1 cellular context compared by ENCODE assay signal in genomic region chr17:61460796-61461585, GRCh38.
TF ChIP-seq lines count a peak whose summit lies in the region.

No MANE protein-coding gene starts in this region.

TF ChIP-seq in HepG2, 621 proteins besides CTCF, POLR2A, EP300 and RAD21 (continued from another document and continues in another):
- TF ChIP-seq, protein P1, sequence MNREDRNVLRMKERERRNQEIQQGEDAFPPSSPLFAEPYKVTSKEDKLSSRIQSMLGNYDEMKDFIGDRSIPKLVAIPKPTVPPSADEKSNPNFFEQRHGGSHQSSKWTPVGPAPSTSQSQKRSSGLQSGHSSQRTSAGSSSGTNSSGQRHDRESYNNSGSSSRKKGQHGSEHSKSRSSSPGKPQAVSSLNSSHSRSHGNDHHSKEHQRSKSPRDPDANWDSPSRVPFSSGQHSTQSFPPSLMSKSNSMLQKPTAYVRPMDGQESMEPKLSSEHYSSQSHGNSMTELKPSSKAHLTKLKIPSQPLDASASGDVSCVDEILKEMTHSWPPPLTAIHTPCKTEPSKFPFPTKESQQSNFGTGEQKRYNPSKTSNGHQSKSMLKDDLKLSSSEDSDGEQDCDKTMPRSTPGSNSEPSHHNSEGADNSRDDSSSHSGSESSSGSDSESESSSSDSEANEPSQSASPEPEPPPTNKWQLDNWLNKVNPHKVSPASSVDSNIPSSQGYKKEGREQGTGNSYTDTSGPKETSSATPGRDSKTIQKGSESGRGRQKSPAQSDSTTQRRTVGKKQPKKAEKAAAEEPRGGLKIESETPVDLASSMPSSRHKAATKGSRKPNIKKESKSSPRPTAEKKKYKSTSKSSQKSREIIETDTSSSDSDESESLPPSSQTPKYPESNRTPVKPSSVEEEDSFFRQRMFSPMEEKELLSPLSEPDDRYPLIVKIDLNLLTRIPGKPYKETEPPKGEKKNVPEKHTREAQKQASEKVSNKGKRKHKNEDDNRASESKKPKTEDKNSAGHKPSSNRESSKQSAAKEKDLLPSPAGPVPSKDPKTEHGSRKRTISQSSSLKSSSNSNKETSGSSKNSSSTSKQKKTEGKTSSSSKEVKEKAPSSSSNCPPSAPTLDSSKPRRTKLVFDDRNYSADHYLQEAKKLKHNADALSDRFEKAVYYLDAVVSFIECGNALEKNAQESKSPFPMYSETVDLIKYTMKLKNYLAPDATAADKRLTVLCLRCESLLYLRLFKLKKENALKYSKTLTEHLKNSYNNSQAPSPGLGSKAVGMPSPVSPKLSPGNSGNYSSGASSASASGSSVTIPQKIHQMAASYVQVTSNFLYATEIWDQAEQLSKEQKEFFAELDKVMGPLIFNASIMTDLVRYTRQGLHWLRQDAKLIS (CRISPR knock-in tag; IDR thresholded peaks at IDR 0.05): no peak
- TF ChIP-seq HNRNPH1 (optimal IDR thresholded peaks at IDR 0.05; ENCODE audit: low read depth, low read length) (no peak), ZNF431 (CRISPR knock-in tag; IDR thresholded peaks at IDR 0.05; ENCODE audit: borderline replicate concordance, low read depth) (no peak), ZNF224 (CRISPR knock-in tag; IDR thresholded peaks at IDR 0.05) (no peak), ARID5B (CRISPR knock-in tag; IDR thresholded peaks at IDR 0.05) (peak; percentile 88), PCBP2 (optimal IDR thresholded peaks at IDR 0.05; ENCODE audit: low read depth, low read length, poor library complexity, severe bottlenecking) (no peak), NFRKB (IDR thresholded peaks at IDR 0.05) (no peak), HMGA1 (CRISPR knock-in tag; conservative IDR thresholded peaks at IDR 0.05) (no peak), AKNA (CRISPR knock-in tag; IDR thresholded peaks at IDR 0.05; ENCODE audit: borderline replicate concordance) (no peak), ZNF329 (CRISPR knock-in tag; IDR thresholded peaks at IDR 0.05; ENCODE audit: low read depth) (no peak), ZNF768 (CRISPR knock-in tag; IDR thresholded peaks at IDR 0.05) (no peak), TFAP4 (IDR thresholded peaks at IDR 0.05; ENCODE audit: borderline replicate concordance, low read depth) (peak; percentile 11; the same call in 1 of the 2 replicates), ZNF33A (CRISPR knock-in tag; IDR thresholded peaks at IDR 0.05; ENCODE audit: borderline replicate concordance) (no peak), KDM6A (CRISPR knock-in tag; IDR thresholded peaks at IDR 0.05; ENCODE audit: low read depth) (peak; percentile 15; the same call in 1 of the 2 replicates), SNAPC2 (CRISPR knock-in tag; IDR thresholded peaks at IDR 0.05) (no peak), CENPX (CRISPR knock-in tag; IDR thresholded peaks at IDR 0.05) (no peak), ZNF816 (CRISPR knock-in tag; IDR thresholded peaks at IDR 0.05; ENCODE audit: borderline replicate concordance) (no peak), MTF1 (CRISPR knock-in tag; IDR thresholded peaks at IDR 0.05) (no peak), SMAD1 (CRISPR knock-in tag; IDR thresholded peaks at IDR 0.05; ENCODE audit: borderline replicate concordance, low read depth) (no peak), HMG20A (CRISPR knock-in tag; IDR thresholded peaks at IDR 0.05; ENCODE audit: borderline replicate concordance) (peak; percentile 90), TOE1 (CRISPR knock-in tag; IDR thresholded peaks at IDR 0.05) (no peak), NFIC (IDR thresholded peaks at IDR 0.05; ENCODE audit: low read length) (peak; percentile 65; the same call in 1 of the 2 replicates), ZNF501 (CRISPR knock-in tag; IDR thresholded peaks at IDR 0.05) (no peak), E2F2 (CRISPR knock-in tag; IDR thresholded peaks at IDR 0.05; ENCODE audit: borderline replicate concordance) (no peak), PITX1 (CRISPR knock-in tag; IDR thresholded peaks at IDR 0.05) (peak; percentile 99), ZNF749 (CRISPR knock-in tag; IDR thresholded peaks at IDR 0.05; ENCODE audit: borderline replicate concordance) (no peak), TARDBP (CRISPR knock-in tag; IDR thresholded peaks at IDR 0.05) (peak; percentile 76; the same call in 1 of the 2 replicates)
- TF ChIP-seq, protein P2, sequence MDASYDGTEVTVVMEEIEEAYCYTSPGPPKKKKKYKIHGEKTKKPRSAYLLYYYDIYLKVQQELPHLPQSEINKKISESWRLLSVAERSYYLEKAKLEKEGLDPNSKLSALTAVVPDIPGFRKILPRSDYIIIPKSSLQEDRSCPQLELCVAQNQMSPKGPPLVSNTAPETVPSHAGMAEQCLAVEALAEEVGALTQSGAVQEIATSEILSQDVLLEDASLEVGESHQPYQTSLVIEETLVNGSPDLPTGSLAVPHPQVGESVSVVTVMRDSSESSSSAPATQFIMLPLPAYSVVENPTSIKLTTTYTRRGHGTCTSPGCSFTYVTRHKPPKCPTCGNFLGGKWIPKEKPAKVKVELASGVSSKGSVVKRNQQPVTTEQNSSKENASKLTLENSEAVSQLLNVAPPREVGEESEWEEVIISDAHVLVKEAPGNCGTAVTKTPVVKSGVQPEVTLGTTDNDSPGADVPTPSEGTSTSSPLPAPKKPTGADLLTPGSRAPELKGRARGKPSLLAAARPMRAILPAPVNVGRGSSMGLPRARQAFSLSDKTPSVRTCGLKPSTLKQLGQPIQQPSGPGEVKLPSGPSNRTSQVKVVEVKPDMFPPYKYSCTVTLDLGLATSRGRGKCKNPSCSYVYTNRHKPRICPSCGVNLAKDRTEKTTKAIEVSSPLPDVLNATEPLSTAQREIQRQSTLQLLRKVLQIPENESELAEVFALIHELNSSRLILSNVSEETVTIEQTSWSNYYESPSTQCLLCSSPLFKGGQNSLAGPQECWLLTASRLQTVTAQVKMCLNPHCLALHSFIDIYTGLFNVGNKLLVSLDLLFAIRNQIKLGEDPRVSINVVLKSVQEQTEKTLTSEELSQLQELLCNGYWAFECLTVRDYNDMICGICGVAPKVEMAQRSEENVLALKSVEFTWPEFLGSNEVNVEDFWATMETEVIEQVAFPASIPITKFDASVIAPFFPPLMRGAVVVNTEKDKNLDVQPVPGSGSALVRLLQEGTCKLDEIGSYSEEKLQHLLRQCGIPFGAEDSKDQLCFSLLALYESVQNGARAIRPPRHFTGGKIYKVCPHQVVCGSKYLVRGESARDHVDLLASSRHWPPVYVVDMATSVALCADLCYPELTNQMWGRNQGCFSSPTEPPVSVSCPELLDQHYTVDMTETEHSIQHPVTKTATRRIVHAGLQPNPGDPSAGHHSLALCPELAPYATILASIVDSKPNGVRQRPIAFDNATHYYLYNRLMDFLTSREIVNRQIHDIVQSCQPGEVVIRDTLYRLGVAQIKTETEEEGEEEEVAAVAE (CRISPR knock-in tag; IDR thresholded peaks at IDR 0.05; ENCODE audit: borderline replicate concordance): no peak
- TF ChIP-seq, protein P3, sequence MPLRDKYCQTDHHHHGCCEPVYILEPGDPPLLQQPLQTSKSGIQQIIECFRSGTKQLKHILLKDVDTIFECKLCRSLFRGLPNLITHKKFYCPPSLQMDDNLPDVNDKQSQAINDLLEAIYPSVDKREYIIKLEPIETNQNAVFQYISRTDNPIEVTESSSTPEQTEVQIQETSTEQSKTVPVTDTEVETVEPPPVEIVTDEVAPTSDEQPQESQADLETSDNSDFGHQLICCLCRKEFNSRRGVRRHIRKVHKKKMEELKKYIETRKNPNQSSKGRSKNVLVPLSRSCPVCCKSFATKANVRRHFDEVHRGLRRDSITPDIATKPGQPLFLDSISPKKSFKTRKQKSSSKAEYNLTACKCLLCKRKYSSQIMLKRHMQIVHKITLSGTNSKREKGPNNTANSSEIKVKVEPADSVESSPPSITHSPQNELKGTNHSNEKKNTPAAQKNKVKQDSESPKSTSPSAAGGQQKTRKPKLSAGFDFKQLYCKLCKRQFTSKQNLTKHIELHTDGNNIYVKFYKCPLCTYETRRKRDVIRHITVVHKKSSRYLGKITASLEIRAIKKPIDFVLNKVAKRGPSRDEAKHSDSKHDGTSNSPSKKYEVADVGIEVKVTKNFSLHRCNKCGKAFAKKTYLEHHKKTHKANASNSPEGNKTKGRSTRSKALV (CRISPR knock-in tag; IDR thresholded peaks at IDR 0.05): no peak
- TF ChIP-seq, protein P4, sequence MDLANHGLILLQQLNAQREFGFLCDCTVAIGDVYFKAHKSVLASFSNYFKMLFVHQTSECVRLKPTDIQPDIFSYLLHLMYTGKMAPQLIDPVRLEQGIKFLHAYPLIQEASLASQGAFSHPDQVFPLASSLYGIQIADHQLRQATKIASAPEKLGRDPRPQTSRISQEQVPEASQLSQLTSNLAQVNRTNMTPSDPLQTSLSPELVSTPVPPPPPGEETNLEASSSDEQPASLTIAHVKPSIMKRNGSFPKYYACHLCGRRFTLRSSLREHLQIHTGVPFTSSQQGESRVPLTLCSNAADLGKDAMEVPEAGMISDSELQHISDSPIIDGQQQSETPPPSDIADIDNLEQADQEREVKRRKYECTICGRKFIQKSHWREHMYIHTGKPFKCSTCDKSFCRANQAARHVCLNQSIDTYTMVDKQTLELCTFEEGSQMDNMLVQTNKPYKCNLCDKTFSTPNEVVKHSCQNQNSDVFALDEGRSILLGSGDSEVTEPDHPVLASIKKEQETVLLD (CRISPR knock-in tag; IDR thresholded peaks at IDR 0.05; ENCODE audit: low read depth): no peak
